ENCODE assay signal across 13 cellular contexts in genomic region chr13:48600374-48601364, GRCh38. TPM values are rescaled to one million over a fixed set of nuclear protein-coding genes. Genes with fewer than 3 reads are reported as not detected.
A peak's percentile ranks its signal among the peaks of the same experiment; 100 is the strongest.
DNase-seq lines count a peak whose midpoint lies in the region; ATAC-seq and TF ChIP-seq lines count a peak whose summit lies in the region.
"Had no signal": no experiment of that assay in that cellular context is flagged by ENCODE, and none has a peak within 500 bp of the region (broad histone marks: within the 10 kb centered on the region; RNA-seq: fewer than 3 reads in every experiment).

No MANE protein-coding gene starts in this region.

- H3K36me3 ChIP-seq in kidney epithelial cell (ENCODE audit: control insufficient read depth, insufficient read depth, low read length): no peaks in the 10 kb centered on the region
- H3K36me3 ChIP-seq: stomach had no signal

- no peak overlapping the region for H3K27ac ChIP-seq in dorsolateral prefrontal cortex
- H3K27ac ChIP-seq: stomach had no signal

- H3K27me3 ChIP-seq in kidney epithelial cell (ENCODE audit: control insufficient read depth, insufficient read depth, low read length) (no peaks in the 10 kb centered on the region), dorsolateral prefrontal cortex (no peaks in the 10 kb centered on the region)
- H3K27me3 ChIP-seq: stomach had no signal

- ATAC-seq in GM19023 (IDR thresholded peaks at IDR 0.05; ENCODE audit: unreplicated experiment): no peak
- no peak for ATAC-seq in HG02840 (IDR thresholded peaks at IDR 0.05; ENCODE audit: low FRiP score, unreplicated experiment)
- ATAC-seq: CD8-positive, alpha-beta T cell; T-cell had no signal

- no peak for TF ChIP-seq CTCF in kidney epithelial cell (IDR thresholded peaks at IDR 0.05; ENCODE audit: insufficient read depth, low read length, poor library complexity, severe bottlenecking)
- TF ChIP-seq CTCF in dorsolateral prefrontal cortex (IDR thresholded peaks at IDR 0.05 in 54 of 56, conservative IDR thresholded peaks at IDR 0.05 in 2 of 56; ENCODE audit: low read depth in 1 of 56, partially characterized antibody in 56 of 56): no peak

- H3K4me3 ChIP-seq in kidney epithelial cell (ENCODE audit: low read depth, low read length) (no peak overlapping the region), dorsolateral prefrontal cortex (no peak overlapping the region)
- H3K4me3 ChIP-seq: stomach had no signal

- DNase-seq in stimulated activated CD4-positive, alpha-beta T cell treated with anti-CD3 and anti-CD28 coated beads, Interleukin-15, amount 100 ng/mL, for 24 hours: peak; percentile 22
- DNase-seq in stimulated activated CD4-positive, alpha-beta T cell treated with anti-CD3 and anti-CD28 coated beads, Interleukin-4, amount 100 ng/mL, for 4 hours: no peak
- peak; percentile 27 for DNase-seq in amniotic stem cell (lab: John Stamatoyannopoulos, UW)
- DNase-seq in kidney epithelial cell (ENCODE audit: low read depth): peak; percentile 86
- no peak for DNase-seq in D341Med (ENCODE audit: low spot score)
- DNase-seq in dorsolateral prefrontal cortex: no peak
- DNase-seq: effector CD4-positive, alpha-beta T cell; NCI-H345; stomach; T-cell had no signal

- intact Hi-C loops in dorsolateral prefrontal cortex (cut with DNase I): no loop called here

RNA-seq across cellular contexts. Expression of gene CYSLTR2, which starts 53.1 kb away (rescaled TPM):
- total RNA-seq in kidney epithelial cell (0.13 TPM in 1 of 2 replicates, not detected in the other), dorsolateral prefrontal cortex (1 to 10 TPM; 1.2 to 8.5 (median 2.8) TPM)

Comparison
In these comparisons a context has a peak if more than half of its experiments do, and no peak if none do; other contexts are left out.
1. DNase-seq: peak in stimulated activated CD4-positive, alpha-beta T cell treated with anti-CD3 and anti-CD28 coated beads, Interleukin-15, amount 100 ng/mL, for 24 hours (single experiment), amniotic stem cell (single experiment) and kidney epithelial cell (single experiment); none in stimulated activated CD4-positive, alpha-beta T cell treated with anti-CD3 and anti-CD28 coated beads, Interleukin-4, amount 100 ng/mL, for 4 hours (0 of 2), D341Med (single experiment) and dorsolateral prefrontal cortex (0 of 10).